16 cellular contexts compared by ENCODE assay signal in the genomic region with DNA sequence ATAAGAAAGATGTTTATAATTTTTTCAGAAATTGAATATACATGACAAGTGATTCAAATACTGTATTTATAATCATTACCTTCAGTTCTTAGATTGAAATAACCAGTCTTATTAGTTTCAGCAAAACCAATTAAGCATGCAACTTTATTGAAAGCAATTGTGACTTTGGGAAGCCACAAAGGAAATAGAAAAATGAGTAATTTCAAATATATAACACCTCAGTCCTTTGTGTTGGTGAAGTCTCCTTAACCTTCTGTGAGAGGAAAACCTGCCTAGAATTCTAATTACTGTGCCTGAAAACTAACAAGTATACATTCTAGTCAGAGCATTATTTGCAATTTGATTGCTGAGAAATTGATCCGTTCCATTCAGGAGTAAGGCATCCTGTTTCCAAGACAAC.
DNase-seq lines count a peak whose midpoint lies in the region; ATAC-seq and TF ChIP-seq lines count a peak whose summit lies in the region.
"Had no signal": no experiment of that assay in that cellular context is flagged by ENCODE, and none has a peak within 500 bp of the region (broad histone marks: within the 10 kb centered on the region; RNA-seq: fewer than 3 reads in every experiment).

No MANE protein-coding gene starts in this region.

- H4K20me1 ChIP-seq in Loucy (ENCODE audit: insufficient read depth, low read length, poor library complexity, severe bottlenecking), result no peaks in the 10 kb centered on the region
- no peaks in the 10 kb centered on the region for H4K20me1 ChIP-seq in neural cell (ENCODE audit: insufficient read depth)

- H2AFZ ChIP-seq in Loucy (ENCODE audit: low read length) (no peak overlapping the region), neural cell (ENCODE audit: low read depth, low read length) (no peak overlapping the region)
- H2AFZ ChIP-seq: GM23248 had no signal

- no peaks in the 10 kb centered on the region for H3K9me3 ChIP-seq in Loucy (ENCODE audit: insufficient read depth, low read depth, low read length)
- H3K9me3 ChIP-seq in neural cell (ENCODE audit: low read length), result no peaks in the 10 kb centered on the region
- H3K9me3 ChIP-seq in stomach, result no peaks in the 10 kb centered on the region

- peaks cover 0 to 11% (median 2%) of the 10 kb centered on the region in 3 donors for H3K27me3 Mint-ChIP-seq in immature natural killer cell (ENCODE audit: low read depth in 3 of 3)

- peak; percentile 41 for ATAC-seq in HG02610 (IDR thresholded peaks at IDR 0.05; ENCODE audit: unreplicated experiment)
- ATAC-seq: HCT116 had no signal

- TF ChIP-seq CTCF in Loucy (conservative IDR thresholded peaks at IDR 0.05; ENCODE audit: low read length) (no peak), neural cell (IDR thresholded peaks at IDR 0.05; ENCODE audit: poor library complexity, severe bottlenecking) (no peak), stomach (IDR thresholded peaks at IDR 0.05) (no peak)

- H3K27me3 ChIP-seq in Loucy (ENCODE audit: insufficient read depth, low read length, poor library complexity, severe bottlenecking), result no peaks in the 10 kb centered on the region
- no peaks in the 10 kb centered on the region for H3K27me3 ChIP-seq in neural cell (ENCODE audit: insufficient read depth, low read depth, low read length)
- H3K27me3 ChIP-seq in stomach, result no peaks in the 10 kb centered on the region

- no peak for TF ChIP-seq EP300 in neural cell (conservative IDR thresholded peaks at IDR 0.05; ENCODE audit: poor library complexity, severe bottlenecking)
- no peak for TF ChIP-seq EP300 in stomach (IDR thresholded peaks at IDR 0.05)

- intact Hi-C loops in stomach (cut with DNase I; ENCODE audit: low total_unique reads), result no loop called here

- H3K79me2 ChIP-seq in Loucy (ENCODE audit: insufficient read depth, low read length) (peaks cover 24% of the 10 kb centered on the region), neural cell (replicated peaks; ENCODE audit: insufficient read depth, low read length) (no peaks in the 10 kb centered on the region)

- peaks cover 4 to 31% (median 11%) of the 10 kb centered on the region in 3 donors for H3K36me3 Mint-ChIP-seq in immature natural killer cell
- H3K36me3 Mint-ChIP-seq: CD4-positive, alpha-beta memory T cell had no signal

- H3K9me2 ChIP-seq in Loucy (replicated peaks; ENCODE audit: low read depth, low read length) (no peaks in the 10 kb centered on the region), neural cell (ENCODE audit: insufficient read depth, low read length) (no peaks in the 10 kb centered on the region)

- peak overlapping the region; percentile 9 to 88 (median 43) for H3K4me3 Mint-ChIP-seq in immature natural killer cell
- H3K4me3 Mint-ChIP-seq: CD4-positive, alpha-beta memory T cell; H9 had no signal

- peaks cover 35% of the 10 kb centered on the region for H3K4me1 ChIP-seq in Loucy (ENCODE audit: insufficient read depth, low read length, poor library complexity, severe bottlenecking)
- H3K4me1 ChIP-seq in stomach, result no peaks in the 10 kb centered on the region

- DNase-seq in immature natural killer cell (no peak), stomach (no peak)
- no peak for DNase-seq in stimulated activated CD4-positive, alpha-beta T cell treated with anti-CD3 and anti-CD28 coated beads, Interleukin-4, amount 100 ng/mL, for 4 hours
- DNase-seq: C1 segment of cervical spinal cord; Calu3; CD4-positive, alpha-beta memory T cell; COR-L47; DMS53; DMS79 treated with DMSO at 0.1 percent for 48 hours; GF-D8; GM23248; H9 had no signal

- peaks cover 86 to 94% of the 10 kb centered on the region in 2 donors for H3K4me1 Mint-ChIP-seq in immature natural killer cell
- H3K4me1 Mint-ChIP-seq: H9 had no signal

- H3F3A ChIP-seq in Loucy (ENCODE audit: low read depth) (no peaks in the 10 kb centered on the region), neural cell (ENCODE audit: insufficient read depth, low read length, poor library complexity, severe bottlenecking) (no peaks in the 10 kb centered on the region)

- H3K4me3 ChIP-seq in Loucy (ENCODE audit: low read length, poor library complexity, severe bottlenecking) (no peak overlapping the region), neural cell (ENCODE audit: low read length) (no peak overlapping the region), stomach (no peak overlapping the region)
- H3K4me3 ChIP-seq: GM23248 had no signal

- H3K27ac ChIP-seq in neural cell (ENCODE audit: low read length), result peak overlapping the region; percentile 32
- no peak overlapping the region for H3K27ac ChIP-seq in stomach
- H3K27ac ChIP-seq: GM23248 had no signal

- WGBS in stomach, 5 donors, result 27 to 59% (median 37%) methylated on average over 1 of the region's 1 CpG

- H3K4me2 ChIP-seq in Loucy (ENCODE audit: low read depth, low read length, poor library complexity, severe bottlenecking) (peak overlapping the region; percentile 28), neural cell (ENCODE audit: low read length) (no peak overlapping the region)

- TF ChIP-seq RAD21 in neural cell (conservative IDR thresholded peaks at IDR 0.05), result no peak

- no peak for TF ChIP-seq POLR2A in stomach (IDR thresholded peaks at IDR 0.05)

- no peak overlapping the region for H3K9ac ChIP-seq in Loucy (ENCODE audit: low read depth, low read length, poor library complexity, severe bottlenecking)
- no peak overlapping the region for H3K9ac ChIP-seq in neural cell (ENCODE audit: low read length)
- H3K9ac ChIP-seq: GM23248 had no signal

- H3K36me3 ChIP-seq in Loucy (ENCODE audit: insufficient read depth, low read length) (no peaks in the 10 kb centered on the region), neural cell (ENCODE audit: insufficient read depth, low read length) (no peaks in the 10 kb centered on the region), stomach (no peaks in the 10 kb centered on the region)

- peaks cover 0 to 3% (median 0%) of the 10 kb centered on the region in 6 donors for H3K9me3 Mint-ChIP-seq in immature natural killer cell
- H3K9me3 Mint-ChIP-seq: H9 had no signal

- peak overlapping the region; percentile 83 to 96 (median 90) for H3K27ac Mint-ChIP-seq in immature natural killer cell
- H3K27ac Mint-ChIP-seq: H9 had no signal

TF ChIP-seq in neural cell, 6 proteins besides CTCF, POLR2A, EP300 and RAD21:
- TF ChIP-seq SMC3 (conservative IDR thresholded peaks at IDR 0.05; ENCODE audit: poor library complexity) (no peak), EZH2 (IDR thresholded peaks at IDR 0.05; ENCODE audit: borderline replicate concordance, insufficient read depth, low read length, poor library complexity, severe bottlenecking) (no peak), TAF1 (IDR thresholded peaks at IDR 0.05; ENCODE audit: low read depth) (no peak), MXI1 (conservative IDR thresholded peaks at IDR 0.05; ENCODE audit: poor library complexity, severe bottlenecking) (no peak), POLR2AphosphoS5 (IDR thresholded peaks at IDR 0.05) (no peak)
- TF ChIP-seq, protein P1, sequence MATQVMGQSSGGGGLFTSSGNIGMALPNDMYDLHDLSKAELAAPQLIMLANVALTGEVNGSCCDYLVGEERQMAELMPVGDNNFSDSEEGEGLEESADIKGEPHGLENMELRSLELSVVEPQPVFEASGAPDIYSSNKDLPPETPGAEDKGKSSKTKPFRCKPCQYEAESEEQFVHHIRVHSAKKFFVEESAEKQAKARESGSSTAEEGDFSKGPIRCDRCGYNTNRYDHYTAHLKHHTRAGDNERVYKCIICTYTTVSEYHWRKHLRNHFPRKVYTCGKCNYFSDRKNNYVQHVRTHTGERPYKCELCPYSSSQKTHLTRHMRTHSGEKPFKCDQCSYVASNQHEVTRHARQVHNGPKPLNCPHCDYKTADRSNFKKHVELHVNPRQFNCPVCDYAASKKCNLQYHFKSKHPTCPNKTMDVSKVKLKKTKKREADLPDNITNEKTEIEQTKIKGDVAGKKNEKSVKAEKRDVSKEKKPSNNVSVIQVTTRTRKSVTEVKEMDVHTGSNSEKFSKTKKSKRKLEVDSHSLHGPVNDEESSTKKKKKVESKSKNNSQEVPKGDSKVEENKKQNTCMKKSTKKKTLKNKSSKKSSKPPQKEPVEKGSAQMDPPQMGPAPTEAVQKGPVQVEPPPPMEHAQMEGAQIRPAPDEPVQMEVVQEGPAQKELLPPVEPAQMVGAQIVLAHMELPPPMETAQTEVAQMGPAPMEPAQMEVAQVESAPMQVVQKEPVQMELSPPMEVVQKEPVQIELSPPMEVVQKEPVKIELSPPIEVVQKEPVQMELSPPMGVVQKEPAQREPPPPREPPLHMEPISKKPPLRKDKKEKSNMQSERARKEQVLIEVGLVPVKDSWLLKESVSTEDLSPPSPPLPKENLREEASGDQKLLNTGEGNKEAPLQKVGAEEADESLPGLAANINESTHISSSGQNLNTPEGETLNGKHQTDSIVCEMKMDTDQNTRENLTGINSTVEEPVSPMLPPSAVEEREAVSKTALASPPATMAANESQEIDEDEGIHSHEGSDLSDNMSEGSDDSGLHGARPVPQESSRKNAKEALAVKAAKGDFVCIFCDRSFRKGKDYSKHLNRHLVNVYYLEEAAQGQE (IDR thresholded peaks at IDR 0.05; ENCODE audit: borderline replicate concordance), result no peak
